Comparison of ENCODE assay signal across 20 cellular contexts in the genomic region with DNA sequence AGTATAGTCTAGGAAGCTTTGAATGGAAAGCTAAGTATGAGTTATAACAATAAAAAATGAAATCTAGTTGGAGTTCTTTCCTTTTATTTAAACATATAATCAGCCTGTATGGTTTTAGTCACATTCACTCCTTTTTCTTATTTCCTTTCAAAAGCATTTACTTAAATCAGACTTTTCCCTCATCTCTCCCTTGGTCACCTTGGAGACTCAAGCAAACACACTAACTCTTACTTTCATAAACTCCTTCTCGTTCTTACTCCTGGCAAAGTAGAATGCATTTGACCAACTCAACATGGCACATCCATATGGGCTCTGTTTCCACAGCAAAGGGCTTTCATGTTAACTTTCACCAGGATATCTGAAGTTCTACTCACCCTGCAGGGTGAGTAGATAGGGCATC.
"Had no signal": no experiment of that assay in that cellular context is flagged by ENCODE, and none has a peak within 500 bp of the region (broad histone marks: within the 10 kb centered on the region; RNA-seq: fewer than 3 reads in every experiment).

No MANE protein-coding gene starts in this region.

- DNase-seq: central memory CD4-positive, alpha-beta T cell; effector memory CD4-positive, alpha-beta T cell; heart left ventricle; hippocampal formation; left ventricle myocardium inferior; lower lobe of right lung; midbrain; naive B cell; nephron progenitor cell; psoas muscle; retina; right lobe of liver; stimulated activated naive CD4-positive, alpha-beta T cell treated with Interleukin-2 at 50 U/mL for 16 hours; trophoblast cell had no signal

- H3K27me3 ChIP-seq: heart left ventricle had no signal

- H3K4me3 Mint-ChIP-seq: memory B cell, naive B cell, nephron progenitor cell had no signal

- H2AFZ ChIP-seq: parathyroid adenoma had no signal

- H3K4me1 Mint-ChIP-seq: memory B cell, naive B cell, nephron progenitor cell had no signal

- H3K27ac Mint-ChIP-seq: memory B cell, naive B cell, nephron progenitor cell had no signal

- H3K4me3 ChIP-seq: heart left ventricle, left ventricle myocardium inferior, lower lobe of right lung, psoas muscle, right lobe of liver had no signal

- H3K79me2 ChIP-seq: parathyroid adenoma had no signal

- FAIRE-seq: endometrium, frontal cortex, keratinocyte had no signal

- H3K27ac ChIP-seq: heart left ventricle, left ventricle myocardium inferior, lower lobe of right lung, parathyroid adenoma, psoas muscle, right lobe of liver had no signal

- H3K9ac ChIP-seq: parathyroid adenoma had no signal

- H3K36me3 ChIP-seq: heart left ventricle, left ventricle myocardium inferior, lower lobe of right lung, right lobe of liver had no signal

- H3K4me1 ChIP-seq: heart left ventricle, left ventricle myocardium inferior, lower lobe of right lung, parathyroid adenoma, psoas muscle, right lobe of liver had no signal

- H3K36me3 Mint-ChIP-seq: memory B cell, naive B cell had no signal

- H3K9me3 Mint-ChIP-seq: nephron progenitor cell had no signal

- H3K9me3 ChIP-seq: heart left ventricle, left ventricle myocardium inferior, lower lobe of right lung, psoas muscle, right lobe of liver had no signal

- ATAC-seq: esophagus mucosa, heart left ventricle, lower lobe of right lung, psoas muscle, right lobe of liver had no signal
